Comparison of ENCODE assay signal across 10 cellular contexts in genomic region chr2:120066708-120067547, GRCh38. TPM values are rescaled to one million over a fixed set of nuclear protein-coding genes. Genes with fewer than 3 reads are reported as not detected.
DNase-seq lines count a peak whose midpoint lies in the region; ATAC-seq and TF ChIP-seq lines count a peak whose summit lies in the region.
"Had no signal": no experiment of that assay in that cellular context is flagged by ENCODE, and none has a peak within 500 bp of the region (broad histone marks: within the 10 kb centered on the region; RNA-seq: fewer than 3 reads in every experiment).

No MANE protein-coding gene starts in this region.

- peaks cover 3% of the 10 kb centered on the region for H3K9me3 ChIP-seq in left ventricle myocardium inferior (replicated peaks)

- H3K27me3 Mint-ChIP-seq in WTC11 (ENCODE audit: low read depth) = no peaks in the 10 kb centered on the region

- H3K4me3 ChIP-seq in left ventricle myocardium inferior (no peak overlapping the region), H7 (ENCODE audit: insufficient read depth, low read depth, low read length) (no peak overlapping the region)
- H3K4me3 ChIP-seq: GM12878 had no signal

- peaks cover 13% of the 10 kb centered on the region for H3K4me1 Mint-ChIP-seq in WTC11

- intact Hi-C loops in Right ventricle myocardium superior (cut with DNase I) = no loop called here
- intact Hi-C loops in left ventricle myocardium inferior (cut with micrococcal nuclease) = no loop called here

- no peak overlapping the region for H3K27ac Mint-ChIP-seq in WTC11

- CTCF ChIA-PET in WTC11 (lab: Charles Lee) = interaction anchor here (0.8 kb wide), 1 partner anchor 108 kb away, joined by 3 read pairs; no protein-coding TSS in a partner anchor

- H3K4me3 Mint-ChIP-seq in WTC11 = no peak overlapping the region

- no peaks in the 10 kb centered on the region for H3K36me3 Mint-ChIP-seq in WTC11

- ATAC-seq in Right ventricle myocardium superior (ENCODE audit: poor library complexity) = peak; percentile 96
- no peak for ATAC-seq in WTC11
- ATAC-seq in GM21529 (IDR thresholded peaks at IDR 0.05; ENCODE audit: unreplicated experiment) = no peak
- ATAC-seq: GM12878 had no signal

- TF ChIP-seq CTCF in left ventricle myocardium inferior (IDR thresholded peaks at IDR 0.05; ENCODE audit: borderline replicate concordance) = no peak
- TF ChIP-seq CTCF in WTC11 (IDR thresholded peaks at IDR 0.05) = no peak

- H3K9me3 Mint-ChIP-seq in WTC11 = peaks cover 8% of the 10 kb centered on the region

- no peak for DNase-seq in Right ventricle myocardium superior
- DNase-seq in left ventricle myocardium inferior = no peak
- DNase-seq in WTC11 (ENCODE audit: low spot score) = no peak
- DNase-seq in left kidney (ENCODE audit: low read depth, low spot score) = peak; percentile 66
- DNase-seq in H7 = no peak
- DNase-seq in activated CD4-positive, alpha-beta T cell treated with anti-CD3 and anti-CD28 coated beads for 1 hour = no peak
- no peak for DNase-seq in cortex of kidney (lab: John Stamatoyannopoulos, UW)
- DNase-seq: OCI-M1 had no signal

- peaks cover 16% of the 10 kb centered on the region for H3K4me1 ChIP-seq in left ventricle myocardium inferior

- H3K36me3 ChIP-seq in left ventricle myocardium inferior = no peaks in the 10 kb centered on the region
- no peaks in the 10 kb centered on the region; the same call in 1 of the 2 replicates for H3K36me3 ChIP-seq in H7 (replicated peaks; ENCODE audit: control insufficient read depth, insufficient read depth, low read length)

- no peaks in the 10 kb centered on the region for H3K27me3 ChIP-seq in left ventricle myocardium inferior (ENCODE audit: low read depth)
- H3K27me3 ChIP-seq in H7 (ENCODE audit: control insufficient read depth, insufficient read depth, low read length) = no peaks in the 10 kb centered on the region

- POLR2A ChIA-PET in WTC11 (lab: Charles Lee) = no interaction called here

- H3K27ac ChIP-seq in left ventricle myocardium inferior (replicated peaks) = no peak overlapping the region

TF ChIP-seq in WTC11, 78 proteins besides CTCF, POLR2A, EP300 and RAD21:
- TF ChIP-seq FOXJ3 (CRISPR knock-in tag; IDR thresholded peaks at IDR 0.05; ENCODE audit: borderline replicate concordance) (no peak), GABPB1 (CRISPR knock-in tag; IDR thresholded peaks at IDR 0.05) (peak; percentile 90)

RNA-seq across cellular contexts. Expression of gene EPB41L5, which starts 54.1 kb away (rescaled TPM):
- total RNA-seq in Right ventricle myocardium superior (8.1 TPM), left ventricle myocardium inferior (9.1 TPM), WTC11 (2021) (34.9 to 40.0 TPM (median 37.7 TPM) in 3 replicates)
- total RNA-seq in H7 (2014; rRNA removed; shearing (Covaris generic)) = 25.4 and 35.4 TPM in 2 replicates
